ENCODE assay signal across 14 cellular contexts in the genomic region with DNA sequence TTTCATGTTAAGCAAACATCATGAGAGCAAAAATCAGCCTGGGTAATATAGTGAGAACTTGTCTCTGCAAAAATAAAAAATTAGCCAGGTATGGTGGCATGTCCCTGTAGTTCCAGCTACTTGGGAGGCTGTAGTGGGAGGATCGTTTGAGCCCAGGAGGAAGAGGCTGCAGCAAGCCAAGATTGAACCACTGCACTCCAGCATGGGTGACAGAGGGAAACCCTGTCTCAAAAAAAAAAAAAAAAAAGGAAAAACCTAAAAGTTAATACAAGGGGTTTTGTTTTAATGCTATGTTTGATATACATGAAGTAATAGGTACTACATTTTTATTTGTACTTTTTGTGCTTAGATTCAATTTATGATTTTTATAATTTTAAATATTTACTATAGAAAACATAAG. TPM values are rescaled to one million over a fixed set of nuclear protein-coding genes. Genes with fewer than 3 reads are reported as not detected.
DNase-seq lines count a peak whose midpoint lies in the region; ATAC-seq and TF ChIP-seq lines count a peak whose summit lies in the region.
"Had no signal": no experiment of that assay in that cellular context is flagged by ENCODE, and none has a peak within 500 bp of the region (broad histone marks: within the 10 kb centered on the region; RNA-seq: fewer than 3 reads in every experiment).

No MANE protein-coding gene starts in this region.

- H2AFZ ChIP-seq in mammary epithelial cell (ENCODE audit: low read depth, low read length) (no peak overlapping the region), mesenchymal stem cell (ENCODE audit: low read depth, low read length) (no peak overlapping the region), PC-3 (ENCODE audit: low read length) (no peak overlapping the region), hepatocyte (no peak overlapping the region)

- H3K4me2 ChIP-seq in mammary epithelial cell (ENCODE audit: insufficient read depth, low read depth, low read length), result peak overlapping the region; percentile 31
- H3K4me2 ChIP-seq in mesenchymal stem cell (ENCODE audit: low read length, poor library complexity, severe bottlenecking), result no peak overlapping the region
- no peak overlapping the region for H3K4me2 ChIP-seq in PC-3 (ENCODE audit: low read length)
- H3K4me2 ChIP-seq in hepatocyte, result no peak overlapping the region
- H3K4me2 ChIP-seq: A549; BLaER1 treated with 17β-estradiol and CSF1 and Interleukin-3, amounts not matched to agents 10 nM and 100 nM had no signal

- in situ Hi-C loops in mammary epithelial cell (cut with MboI; ENCODE audit: low sequenced_read_pairs in 2 of 2), result no loop called here

- H3K23ac ChIP-seq in mesenchymal stem cell (ENCODE audit: low read length in 2 of 2), result no peak overlapping the region

- ATAC-seq in PC-3 (no peak), left lobe of liver (no peak)
- ATAC-seq: A549; CD8-positive, alpha-beta T cell; HepG2 had no signal

- no peak overlapping the region for H2BK15ac ChIP-seq in mesenchymal stem cell (ENCODE audit: low read depth, poor library complexity, severe bottlenecking)

- no peak overlapping the region for H2BK5ac ChIP-seq in mesenchymal stem cell (ENCODE audit: low read depth, low read length, poor library complexity, severe bottlenecking)

- H3K4me3 ChIP-seq in mammary epithelial cell (replicated peaks in 1 of 3; ENCODE audit: insufficient read depth in 1 of 3, low read depth in 2 of 3, low read length in 3 of 3) (no peak overlapping the region), breast epithelium (no peak overlapping the region), WERI-Rb-1 (ENCODE audit: low read depth, low read length) (no peak overlapping the region), mesenchymal stem cell (ENCODE audit: insufficient read depth in 1 of 2, low read depth in 1 of 2, low read length in 2 of 2) (no peak overlapping the region), PC-3 (ENCODE audit: low read length) (no peak overlapping the region), hepatocyte (no peak overlapping the region)
- H3K4me3 ChIP-seq: A549; BLaER1 treated with 17β-estradiol and CSF1 and Interleukin-3, amounts not matched to agents 10 nM and 100 nM had no signal

- H3K36me3 ChIP-seq in mammary epithelial cell (ENCODE audit: insufficient read depth, low read length) (no peaks in the 10 kb centered on the region), breast epithelium (no peaks in the 10 kb centered on the region), WERI-Rb-1 (no peaks in the 10 kb centered on the region), mesenchymal stem cell (ENCODE audit: control insufficient read depth in 1 of 2, insufficient read depth in 2 of 2, low read depth in 1 of 2, low read length in 2 of 2) (no peaks in the 10 kb centered on the region), PC-3 (ENCODE audit: low read depth, low read length) (no peaks in the 10 kb centered on the region), hepatocyte (replicated peaks; ENCODE audit: insufficient read depth, low read depth) (no peaks in the 10 kb centered on the region)
- H3K36me3 ChIP-seq: BLaER1 treated with 17β-estradiol and CSF1 and Interleukin-3, amounts not matched to agents 10 nM and 100 nM had no signal

- CTCF ChIA-PET in mammary epithelial cell (lab: Charles Lee; ENCODE audit: low non-redundant PET), result no interaction called here
- CTCF ChIA-PET in PC-3 (lab: Charles Lee), result no interaction called here

- H2BK12ac ChIP-seq in mesenchymal stem cell (ENCODE audit: low read length in 2 of 2), result no peak overlapping the region

- no peak overlapping the region for H3K4ac ChIP-seq in mesenchymal stem cell (ENCODE audit: low read depth in 1 of 2, low read length in 2 of 2)

- dilution Hi-C loops in mammary epithelial cell (cut with HindIII; ENCODE audit: low sequenced_read_pairs), result no loop called here

- H2AK5ac ChIP-seq in mesenchymal stem cell (ENCODE audit: low read length, severe bottlenecking), result no peak overlapping the region

- no peaks in the 10 kb centered on the region for H3F3A ChIP-seq in PC-3 (ENCODE audit: low read length, unreplicated experiment)

- H3K79me1 ChIP-seq in mesenchymal stem cell (replicated peaks; ENCODE audit: low read length, poor library complexity, severe bottlenecking), result no peaks in the 10 kb centered on the region

- H3K9ac ChIP-seq in mammary epithelial cell (ENCODE audit: insufficient read depth, low read length), result no peak overlapping the region
- peak overlapping the region; percentile 35 for H3K9ac ChIP-seq in mesenchymal stem cell (ENCODE audit: low read length)
- no peak overlapping the region for H3K9ac ChIP-seq in PC-3 (ENCODE audit: low read length)
- H3K9ac ChIP-seq: BLaER1 treated with 17β-estradiol and CSF1 and Interleukin-3, amounts not matched to agents 10 nM and 100 nM had no signal

- intact Hi-C loops in mammary epithelial cell (cut with micrococcal nuclease) (no loop called here), breast epithelium (cut with DNase I; ENCODE audit: low total_unique reads) (no loop called here), PC-3 (cut with micrococcal nuclease) (no loop called here)

- H2BK120ac ChIP-seq in mesenchymal stem cell (ENCODE audit: low read depth, low read length), result no peak overlapping the region

- TF ChIP-seq POLR2A in breast epithelium (IDR thresholded peaks at IDR 0.05), result no peak

- H3K27ac ChIP-seq in mammary epithelial cell (ENCODE audit: insufficient read depth, low read depth, low read length) (no peak overlapping the region), breast epithelium (no peak overlapping the region), WERI-Rb-1 (peak overlapping the region; percentile 63), mesenchymal stem cell (ENCODE audit: low read length, poor library complexity, severe bottlenecking) (no peak overlapping the region), PC-3 (ENCODE audit: low read length) (no peak overlapping the region), hepatocyte (no peak overlapping the region)
- H3K27ac ChIP-seq: BLaER1 treated with 17β-estradiol and CSF1 and Interleukin-3, amounts not matched to agents 10 nM and 100 nM had no signal

- TF ChIP-seq CTCF in mammary epithelial cell (conservative IDR thresholded peaks at IDR 0.05 in 1 of 2, IDR thresholded peaks at IDR 0.05 in 1 of 2; ENCODE audit: extremely low read depth in 1 of 2, insufficient read depth in 1 of 2, low read depth in 1 of 2, low read length in 2 of 2) (no peak), breast epithelium (IDR thresholded peaks at IDR 0.05) (no peak), WERI-Rb-1 (IDR thresholded peaks at IDR 0.05; ENCODE audit: low read depth, low read length) (no peak), PC-3 (conservative IDR thresholded peaks at IDR 0.05; ENCODE audit: low read depth, low read length) (no peak), hepatocyte (IDR thresholded peaks at IDR 0.05; ENCODE audit: poor library complexity) (no peak)

- peaks cover 14% of the 10 kb centered on the region for H3K4me1 ChIP-seq in mammary epithelial cell (ENCODE audit: insufficient read depth, low read length)
- no peaks in the 10 kb centered on the region for H3K4me1 ChIP-seq in breast epithelium
- H3K4me1 ChIP-seq in mesenchymal stem cell (ENCODE audit: control insufficient read depth, insufficient read depth, low read depth, low read length), result no peaks in the 10 kb centered on the region
- no peaks in the 10 kb centered on the region for H3K4me1 ChIP-seq in PC-3 (ENCODE audit: insufficient read depth, low read length)
- peaks cover 5% of the 10 kb centered on the region for H3K4me1 ChIP-seq in hepatocyte (ENCODE audit: insufficient read depth)
- H3K4me1 ChIP-seq: A549; BLaER1 treated with 17β-estradiol and CSF1 and Interleukin-3, amounts not matched to agents 10 nM and 100 nM had no signal

- H3K9me2 ChIP-seq in PC-3 (replicated peaks; ENCODE audit: low read length) (no peaks in the 10 kb centered on the region), hepatocyte (replicated peaks; ENCODE audit: insufficient read depth) (no peaks in the 10 kb centered on the region)

- H3K9me3 ChIP-seq in mammary epithelial cell (replicated peaks; ENCODE audit: insufficient read depth, low read length) (no peaks in the 10 kb centered on the region), breast epithelium (no peaks in the 10 kb centered on the region), WERI-Rb-1 (ENCODE audit: severe bottlenecking) (no peaks in the 10 kb centered on the region), mesenchymal stem cell (ENCODE audit: control insufficient read depth, low read length) (no peaks in the 10 kb centered on the region), PC-3 (ENCODE audit: low read length) (no peaks in the 10 kb centered on the region), hepatocyte (ENCODE audit: low read depth) (no peaks in the 10 kb centered on the region)
- H3K9me3 ChIP-seq: A549; BLaER1 treated with 17β-estradiol and CSF1 and Interleukin-3, amounts not matched to agents 10 nM and 100 nM had no signal

- no peaks in the 10 kb centered on the region for H4K20me1 ChIP-seq in mammary epithelial cell (ENCODE audit: insufficient read depth, low read length)
- no peaks in the 10 kb centered on the region for H4K20me1 ChIP-seq in PC-3 (ENCODE audit: low read length)
- no peaks in the 10 kb centered on the region for H4K20me1 ChIP-seq in hepatocyte (ENCODE audit: insufficient read depth, poor library complexity, severe bottlenecking)
- H4K20me1 ChIP-seq: BLaER1 treated with 17β-estradiol and CSF1 and Interleukin-3, amounts not matched to agents 10 nM and 100 nM had no signal

- no peak overlapping the region for H3K18ac ChIP-seq in mesenchymal stem cell (ENCODE audit: low read depth in 1 of 2, low read length in 2 of 2)

- 100% methylated on average over 1 of the region's 1 CpG for WGBS in mammary epithelial cell (ENCODE audit: low coverage, missing lambda C conversion rate)
- 89% methylated on average over 1 of the region's 1 CpG for WGBS in mesenchymal stem cell
- WGBS in hepatocyte (ENCODE audit: low lambda C conversion rate, missing lambda C conversion rate), result 100% methylated on average over 1 of the region's 1 CpG

- H3K14ac ChIP-seq in mesenchymal stem cell (ENCODE audit: low read length in 2 of 2), result no peak overlapping the region

- no peaks in the 10 kb centered on the region for H3K79me2 ChIP-seq in mammary epithelial cell (ENCODE audit: insufficient read depth, low read length)
- no peaks in the 10 kb centered on the region for H3K79me2 ChIP-seq in PC-3 (ENCODE audit: low read length)
- no peaks in the 10 kb centered on the region for H3K79me2 ChIP-seq in hepatocyte

- no peak overlapping the region for H4K91ac ChIP-seq in mesenchymal stem cell (ENCODE audit: low read length)

- POLR2A ChIA-PET in PC-3 (lab: Charles Lee; ENCODE audit: unreplicated experiment), result no interaction called here

- no peaks in the 10 kb centered on the region for H3K27me3 ChIP-seq in mammary epithelial cell (ENCODE audit: insufficient read depth, low read length)
- H3K27me3 ChIP-seq in breast epithelium, result no peaks in the 10 kb centered on the region
- no peaks in the 10 kb centered on the region for H3K27me3 ChIP-seq in WERI-Rb-1 (ENCODE audit: insufficient read depth, low read depth, severe bottlenecking)
- H3K27me3 ChIP-seq in mesenchymal stem cell (ENCODE audit: control insufficient read depth in 1 of 2, insufficient read depth in 1 of 2, low read length in 2 of 2), result peaks cover 0 to 6% of the 10 kb centered on the region in 2 experiments
- H3K27me3 ChIP-seq in PC-3 (ENCODE audit: low read length), result no peaks in the 10 kb centered on the region
- no peaks in the 10 kb centered on the region for H3K27me3 ChIP-seq in hepatocyte
- H3K27me3 ChIP-seq: BLaER1 treated with 17β-estradiol and CSF1 and Interleukin-3, amounts not matched to agents 10 nM and 100 nM had no signal

- BruUV-seq in mammary epithelial cell (replicated peaks; lab: Mats Ljungman, UMichigan) (no TSS peak), PC-3 (replicated peaks; lab: Mats Ljungman, UMichigan) (no TSS peak)

- no peak overlapping the region for H4K8ac ChIP-seq in mesenchymal stem cell (ENCODE audit: low read length)

- no peak for DNase-seq in mammary epithelial cell
- DNase-seq in breast epithelium (ENCODE audit: low spot score in 2 of 2), result no peak
- DNase-seq in WERI-Rb-1, result no peak
- DNase-seq in mesenchymal stem cell, result no peak
- DNase-seq in PC-3, result no peak
- DNase-seq in hepatocyte (ENCODE audit: low spot score), result no peak
- DNase-seq in left lobe of liver (ENCODE audit: low spot score), result no peak
- DNase-seq: Calu3; CD8-positive, alpha-beta T cell; KG1; NCI-H345 had no signal

RNA-seq across cellular contexts. Expression of gene SLC35A3, which starts 27.1 kb away (rescaled TPM):
- total RNA-seq in mammary epithelial cell (10 to 100 TPM; 29.5 to 46.2 TPM), breast epithelium (10 to 100 TPM; 31.8 to 41.7 (median 36.5) TPM), PC-3 (2014; rRNA removed) (31.4 and 46.5 TPM in 2 replicates), hepatocyte (39.7 and 56.1 TPM in 2 replicates), left lobe of liver (26.3 TPM)
- polyA plus RNA-seq in mammary epithelial cell (6.3 TPM), hepatocyte (16.7 and 18.9 TPM in 2 replicates)
- polyA minus RNA-seq in mammary epithelial cell, result 8.8 TPM
- polyA plus RNA-seq in mesenchymal stem cell (2013, experiment 1 of 2), result 8.9 TPM
- polyA plus RNA-seq in mesenchymal stem cell (2013, experiment 2 of 2), result 9.4 TPM
